Comparison of ENCODE assay signal across 20 cellular contexts in the genomic region with DNA sequence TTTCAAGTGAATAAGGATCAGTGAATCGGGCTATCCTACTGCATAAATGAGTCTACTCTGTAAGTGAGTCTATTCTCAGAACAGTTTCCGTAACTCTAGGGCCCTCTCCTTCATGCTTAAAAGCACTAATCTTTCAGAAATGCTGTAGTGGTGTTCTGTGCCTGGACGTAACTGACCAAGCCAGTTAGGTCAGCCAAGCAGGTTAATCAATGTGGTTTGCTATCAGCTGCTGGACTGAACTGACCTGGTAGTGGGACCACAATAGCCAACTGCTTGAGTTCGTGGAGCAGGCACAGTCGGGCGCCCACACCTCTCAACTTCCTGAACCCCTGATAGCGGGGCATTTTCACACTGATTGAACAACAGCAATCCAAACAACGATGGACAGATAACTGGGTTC. TPM values are rescaled to one million over a fixed set of nuclear protein-coding genes. Genes with fewer than 3 reads are reported as not detected.
A peak's percentile ranks its signal among the peaks of the same experiment; 100 is the strongest.
DNase-seq lines count a peak whose midpoint lies in the region; ATAC-seq, FAIRE-seq and TF ChIP-seq lines count a peak whose summit lies in the region.
"Had no signal": no experiment of that assay in that cellular context is flagged by ENCODE, and none has a peak within 500 bp of the region (broad histone marks: within the 10 kb centered on the region; RNA-seq: fewer than 3 reads in every experiment).

No MANE protein-coding gene starts in this region.

- TF ChIP-seq CTCF in bronchial epithelial cell (IDR thresholded peaks at IDR 0.05; ENCODE audit: insufficient read depth, low read length, severe bottlenecking): no peak

- DNase-seq in HTR-8/SVneo (ENCODE audit: insufficient read length, low spot score) (no peak), bronchial epithelial cell (ENCODE audit: low read depth) (no peak), left lobe of liver (ENCODE audit: low spot score) (no peak), NCI-H2171 treated with DMSO at 0.1 percent for 48 hours (lab: John Stamatoyannopoulos, UW) (no peak), DMS153 treated with DMSO at 0.1 percent for 48 hours (lab: John Stamatoyannopoulos, UW; ENCODE audit: unreplicated experiment) (no peak)
- DNase-seq in activated CD4-positive, alpha-beta T cell treated with anti-CD3 and anti-CD28 coated beads for 4 hours: no peak
- DNase-seq: CD8-positive, alpha-beta T cell; DMS79 treated with DMSO at 0.1 percent for 48 hours; H9; NCI-H1105 treated with DMSO at 0.1 percent for 48 hours; NCI-H1694; NCI-H2081 treated with DMSO at 0.1 percent for 48 hours; NK-92 treated with Interleukin-12 subunit alpha and Interleukin-12 subunit beta, amount 100 ng/mL, for 24 hours had no signal

- H3K27me3 ChIP-seq in bronchial epithelial cell (ENCODE audit: control insufficient read depth, insufficient read depth, low read length): no peaks in the 10 kb centered on the region

- H3K27ac ChIP-seq in temporal lobe (ENCODE audit: low read depth, low read length): peak overlapping the region; percentile 44
- H3K27ac ChIP-seq: BLaER1 treated with 17β-estradiol and CSF1 and Interleukin-3, amounts not matched to agents 10 nM and 100 nM had no signal

- no peaks in the 10 kb centered on the region for H3K36me3 ChIP-seq in bronchial epithelial cell (ENCODE audit: control insufficient read depth, insufficient read depth, low read length)

- ATAC-seq in left lobe of liver (peak; percentile 49), GM18498 (IDR thresholded peaks at IDR 0.05; ENCODE audit: unreplicated experiment) (no peak)
- ATAC-seq: CD8-positive, alpha-beta T cell; K562; Right ventricle myocardium inferior had no signal

- FAIRE-seq in HTR-8/SVneo (lab: Jason Lieb, UNC) (peak; percentile 54), bronchial epithelial cell (lab: Jason Lieb, UNC) (peak; percentile 36)
- FAIRE-seq: D721Med, K562, RCC 7860 had no signal

- H3K4me3 ChIP-seq in bronchial epithelial cell (ENCODE audit: low read depth, low read length): no peak overlapping the region
- H3K4me3 ChIP-seq: BLaER1 treated with 17β-estradiol and CSF1 and Interleukin-3, amounts not matched to agents 10 nM and 100 nM; K562 had no signal

RNA-seq across cellular contexts. Expression of a gene that starts 6.8 kb away (rescaled TPM):
- 1.7 and 3.4 TPM in 2 replicates for total RNA-seq in bronchial epithelial cell
- 5.6 TPM for total RNA-seq in left lobe of liver
- 188 TPM for total RNA-seq in temporal lobe
- total RNA-seq: CD8-positive, alpha-beta T cell had no signal

Comparison
In these comparisons a context has a peak if more than half of its experiments do, and no peak if none do; other contexts are left out.
1. RNA of a gene that starts 6.8 kb away (total RNA-seq): 188 TPM in temporal lobe (single experiment); 5.6 TPM in left lobe of liver (single experiment) and 1.7 to 3.4 TPM in bronchial epithelial cell; every median in the first group is over 10 times any median in the second.